16 cellular contexts compared by ENCODE assay signal in the genomic region with DNA sequence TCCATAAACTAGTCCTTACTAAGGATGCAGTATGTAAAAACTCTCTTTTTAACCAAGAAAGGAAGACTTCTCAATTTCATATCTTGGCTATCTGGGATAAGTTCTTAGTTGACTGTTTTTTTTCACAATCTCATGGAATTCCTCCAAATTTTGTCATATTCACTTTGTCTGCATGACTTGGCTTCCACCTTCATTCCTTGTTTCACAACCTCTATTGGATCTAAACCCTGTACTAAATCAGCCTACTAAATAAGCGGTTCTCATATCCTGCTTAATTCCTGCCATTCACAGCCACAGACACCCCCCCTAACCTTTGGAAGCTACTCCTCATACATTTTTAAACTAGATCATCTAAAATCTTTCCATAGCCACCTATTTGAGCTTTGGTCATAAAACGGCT.
"Had no signal": no experiment of that assay in that cellular context is flagged by ENCODE, and none has a peak within 500 bp of the region (broad histone marks: within the 10 kb centered on the region; RNA-seq: fewer than 3 reads in every experiment).

No MANE protein-coding gene starts in this region.

- DNase-seq: activated CD4-positive, alpha-beta T cell treated with anti-CD3 and anti-CD28 coated beads, Interleukin-2, amount 10 ng/mL, durations not matched to agents 24 days and 14 days; activated CD4-positive, CD25-positive, alpha-beta regulatory T cell; activated CD8-positive, alpha-beta memory T cell treated with anti-CD3 and anti-CD28 coated beads, Interleukin-2, amount 50 U/mL, for 4 hours; activated CD8-positive, alpha-beta T cell treated with anti-CD3 and anti-CD28 coated beads, Interleukin-2, amount 10 ng/mL, durations not matched to agents 7 days and 5 days; activated effector memory CD4-positive, alpha-beta T cell treated with anti-CD3 and anti-CD28 coated beads, Interleukin-2, amount 50 U/mL, for 16 hours; activated T-cell treated with anti-CD3 and anti-CD28 coated beads, Interleukin-2, amount 50 U/mL, for 48 hours; gastrocnemius medialis; islet precursor cell; naive thymus-derived CD8-positive, alpha-beta T cell; retina; small intestine; stimulated activated CD4-positive, alpha-beta T cell treated with anti-CD3 and anti-CD28 coated beads, Interleukin-4, amount 100 ng/mL, for 4 hours; stimulated activated CD8-positive, alpha-beta memory T cell treated with anti-CD3 and anti-CD28 coated beads, Interleukin-4, amount 100 ng/mL, for 48 hours; stimulated activated naive CD8-positive, alpha-beta T cell treated with anti-CD3 and anti-CD28 coated beads, Interleukin-15, Interleukin-2, amounts not matched to agents 100 U/mL and 50 U/mL, for 24 hours had no signal

- H3K36me3 ChIP-seq: gastrocnemius medialis, neutrophil had no signal

- H3K9me3 ChIP-seq: gastrocnemius medialis, neutrophil had no signal

- ATAC-seq: activated CD8-positive, alpha-beta T cell treated with anti-CD3 and anti-CD28 coated beads, Interleukin-2, amount 10 ng/mL, durations not matched to agents 7 days and 5 days; gastrocnemius medialis; naive thymus-derived CD8-positive, alpha-beta T cell; stimulated activated naive CD8-positive, alpha-beta T cell treated with anti-CD3 and anti-CD28 coated beads, Interleukin-15, Interleukin-2, amounts not matched to agents 100 U/mL and 50 U/mL, for 24 hours had no signal

- H3K27ac ChIP-seq: gastrocnemius medialis, neutrophil, SK-N-MC had no signal

- H3K27me3 ChIP-seq: gastrocnemius medialis, neutrophil had no signal

- H3K4me3 ChIP-seq: gastrocnemius medialis, SK-N-MC had no signal
